Comparison of ENCODE assay signal across 21 cellular contexts in the genomic region with DNA sequence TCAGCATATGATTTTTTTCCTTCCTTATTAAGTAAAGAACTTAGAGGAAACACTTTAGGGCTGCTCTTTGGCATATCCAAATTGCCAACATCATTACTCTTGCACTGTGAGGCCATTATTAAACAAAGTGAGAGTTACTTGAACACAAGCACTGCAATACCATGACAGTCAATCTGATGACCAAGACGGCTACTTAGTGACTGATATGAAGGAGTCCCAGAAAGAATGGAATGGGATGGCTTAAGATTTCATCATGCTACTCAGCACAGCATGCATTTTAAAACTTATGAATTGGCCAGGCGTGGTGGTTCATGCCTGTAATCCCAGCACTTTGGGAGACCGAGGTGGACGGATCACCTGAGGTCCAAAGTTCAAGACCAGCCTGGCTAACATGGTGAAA. TPM values are rescaled to one million over a fixed set of nuclear protein-coding genes. Genes with fewer than 3 reads are reported as not detected.
DNase-seq lines count a peak whose midpoint lies in the region; ATAC-seq, FAIRE-seq and TF ChIP-seq lines count a peak whose summit lies in the region.
"Had no signal": no experiment of that assay in that cellular context is flagged by ENCODE, and none has a peak within 500 bp of the region (broad histone marks: within the 10 kb centered on the region; RNA-seq: fewer than 3 reads in every experiment).

No MANE protein-coding gene starts in this region.

- intact Hi-C loops in K562 (cut with micrococcal nuclease) = loop anchor here (5.0 kb wide), 1 partner anchor 67 kb away; no protein-coding TSS in a partner anchor

- H3K27me3 ChIP-seq in K562 (ENCODE audit: control insufficient read depth in 2 of 2, insufficient read depth in 2 of 2, low read length in 2 of 2) = no peaks in the 10 kb centered on the region

- no peak for FAIRE-seq in K562 (lab: Jason Lieb, UNC)

- H3K9me1 ChIP-seq in K562 (ENCODE audit: control insufficient read depth, insufficient read depth, low read length) = no peaks in the 10 kb centered on the region

- no peak for TF ChIP-seq CTCF in K562 (IDR thresholded peaks at IDR 0.05 in 2 of 3, conservative IDR thresholded peaks at IDR 0.05 in 1 of 3; ENCODE audit: insufficient read depth in 2 of 3, low read depth in 1 of 3, low read length in 3 of 3)

- H3K4me1 ChIP-seq in K562 (replicated peaks in 1 of 2; ENCODE audit: control insufficient read depth in 2 of 2, insufficient read depth in 2 of 2, low read length in 2 of 2) = peaks cover 0 to 7% of the 10 kb centered on the region in 2 experiments; a peak in 2 of 5 replicates
- H3K4me1 ChIP-seq: left lung had no signal

- H2AFZ ChIP-seq in K562 (ENCODE audit: low read depth, low read length) = no peak overlapping the region

- 60% methylated on average over 4 of the region's 4 CpGs for WGBS in K562 (ENCODE audit: insufficient coverage, low coverage, missing lambda C conversion rate)

- BruUV-seq in K562 (replicated peaks; lab: Mats Ljungman, UMichigan) = no TSS peak

- peaks cover 11% of the 10 kb centered on the region for H3K4me1 Mint-ChIP-seq in activated naive CD4-positive, alpha-beta T cell treated with anti-CD3 and anti-CD28 coated beads, Interleukin-2, amount 50 U/mL, for 24 hours
- H3K4me1 Mint-ChIP-seq in T-helper 17 cell = peaks cover 4% of the 10 kb centered on the region
- H3K4me1 Mint-ChIP-seq in stimulated activated effector memory CD8-positive, alpha-beta T cell treated with anti-CD3 and anti-CD28 coated beads, Interleukin-12 subunit alpha, Interleukin-12 subunit beta, amount 100 ng/mL, for 72 hours = peaks cover 48% of the 10 kb centered on the region

- ATAC-seq in T-helper 17 cell = no peak
- ATAC-seq in K562 = peak; percentile 44
- peak; percentile 59 for ATAC-seq in stimulated activated effector memory CD8-positive, alpha-beta T cell treated with anti-CD3 and anti-CD28 coated beads, Interleukin-12 subunit alpha, Interleukin-12 subunit beta, amount 100 ng/mL, for 72 hours
- ATAC-seq in GM21528 (IDR thresholded peaks at IDR 0.05; ENCODE audit: low FRiP score, unreplicated experiment) = no peak
- ATAC-seq: left lung, Panc1 had no signal

- H3K4me3 Mint-ChIP-seq in activated naive CD4-positive, alpha-beta T cell treated with anti-CD3 and anti-CD28 coated beads, Interleukin-2, amount 50 U/mL, for 24 hours = no peak overlapping the region
- no peak overlapping the region for H3K4me3 Mint-ChIP-seq in T-helper 17 cell
- H3K4me3 Mint-ChIP-seq in stimulated activated effector memory CD8-positive, alpha-beta T cell treated with anti-CD3 and anti-CD28 coated beads, Interleukin-12 subunit alpha, Interleukin-12 subunit beta, amount 100 ng/mL, for 72 hours = peak overlapping the region; percentile 21

- H4K20me1 ChIP-seq in K562 (replicated peaks; ENCODE audit: control insufficient read depth, insufficient read depth, low read length) = no peaks in the 10 kb centered on the region

- no peak for TF ChIP-seq POLR2A in K562 (conservative IDR thresholded peaks at IDR 0.05)

- H3K4me2 ChIP-seq in K562 (ENCODE audit: insufficient read depth, low read length) = no peak overlapping the region

- H3K27me3 Mint-ChIP-seq in activated naive CD4-positive, alpha-beta T cell treated with anti-CD3 and anti-CD28 coated beads, Interleukin-2, amount 50 U/mL, for 24 hours = no peaks in the 10 kb centered on the region
- H3K27me3 Mint-ChIP-seq in T-helper 17 cell = no peaks in the 10 kb centered on the region
- H3K27me3 Mint-ChIP-seq: progenitor cell of endocrine pancreas had no signal

- in situ Hi-C loops in K562 (cut with MboI) = no loop called here

- no peak overlapping the region for H3K27ac ChIP-seq in K562 (ENCODE audit: extremely low read depth, low read depth, low read length)
- H3K27ac ChIP-seq: left lung, thoracic aorta, VCaP had no signal

- peak overlapping the region; percentile 70 for H3K27ac Mint-ChIP-seq in activated naive CD4-positive, alpha-beta T cell treated with anti-CD3 and anti-CD28 coated beads, Interleukin-2, amount 50 U/mL, for 24 hours
- H3K27ac Mint-ChIP-seq in T-helper 17 cell = peak overlapping the region; percentile 86
- H3K27ac Mint-ChIP-seq in stimulated activated effector memory CD8-positive, alpha-beta T cell treated with anti-CD3 and anti-CD28 coated beads, Interleukin-12 subunit alpha, Interleukin-12 subunit beta, amount 100 ng/mL, for 72 hours = peak overlapping the region; percentile 92
- H3K27ac Mint-ChIP-seq: progenitor cell of endocrine pancreas had no signal

- no peaks in the 10 kb centered on the region for H3K9me3 Mint-ChIP-seq in activated naive CD4-positive, alpha-beta T cell treated with anti-CD3 and anti-CD28 coated beads, Interleukin-2, amount 50 U/mL, for 24 hours
- H3K9me3 Mint-ChIP-seq in stimulated activated effector memory CD8-positive, alpha-beta T cell treated with anti-CD3 and anti-CD28 coated beads, Interleukin-12 subunit alpha, Interleukin-12 subunit beta, amount 100 ng/mL, for 72 hours = no peaks in the 10 kb centered on the region

- no peak for TF ChIP-seq EP300 in K562 (IDR thresholded peaks at IDR 0.05; ENCODE audit: low read length)

- H3K9me3 ChIP-seq in T-helper 17 cell (ENCODE audit: control insufficient read depth, low read length, poor library complexity, severe bottlenecking) (no peaks in the 10 kb centered on the region), K562 (replicated peaks; ENCODE audit: control insufficient read depth, insufficient read depth, low read depth, low read length) (no peaks in the 10 kb centered on the region)
- H3K9me3 ChIP-seq: left lung, thoracic aorta had no signal

- no peak overlapping the region for H3K9ac ChIP-seq in K562 (ENCODE audit: insufficient read depth in 1 of 2, low read depth in 2 of 2, low read length in 2 of 2)

- no peak overlapping the region for H3K4me3 ChIP-seq in K562
- H3K4me3 ChIP-seq: left lung, thoracic aorta had no signal

- CTCF ChIA-PET in K562 (lab: Yijun Ruan, JAX; ENCODE audit: low intra/inter-chr PET ratio) = no interaction called here

- H3K79me2 ChIP-seq in K562 (ENCODE audit: control insufficient read depth, insufficient read depth, low read length) = no peaks in the 10 kb centered on the region

- TF ChIP-seq RAD21 in K562 (CRISPR knock-in tag; conservative IDR thresholded peaks at IDR 0.05 in 1 of 2, IDR thresholded peaks at IDR 0.05 in 1 of 2) = no peak

- POLR2A ChIA-PET in K562 (lab: Yijun Ruan, JAX) = interaction anchor here (0.6 to 4.2 kb wide), 3 partner anchors 10 to 145 kb away, joined by 3 to 25 read pairs (median 4); no protein-coding TSS in a partner anchor

- no peaks in the 10 kb centered on the region for H3K36me3 ChIP-seq in K562 (ENCODE audit: control insufficient read depth, insufficient read depth, low read length)
- H3K36me3 ChIP-seq: left lung, thoracic aorta had no signal

- H3K36me3 Mint-ChIP-seq in activated naive CD4-positive, alpha-beta T cell treated with anti-CD3 and anti-CD28 coated beads, Interleukin-2, amount 50 U/mL, for 24 hours = peaks cover 12% of the 10 kb centered on the region
- H3K36me3 Mint-ChIP-seq in T-helper 17 cell (ENCODE audit: low read depth) = peaks cover 3% of the 10 kb centered on the region
- peaks cover 100% of the 10 kb centered on the region for H3K36me3 Mint-ChIP-seq in stimulated activated effector memory CD8-positive, alpha-beta T cell treated with anti-CD3 and anti-CD28 coated beads, Interleukin-12 subunit alpha, Interleukin-12 subunit beta, amount 100 ng/mL, for 72 hours

- no peak for DNase-seq in activated naive CD4-positive, alpha-beta T cell (lab: John Stamatoyannopoulos, UW)
- DNase-seq in T-helper 17 cell (no peak), K562 (ENCODE audit: extremely low read depth in 1 of 4, low spot score in 3 of 4) (no peak), NCI-H69 (lab: John Stamatoyannopoulos, UW) (no peak), kidney glomerular epithelial cell (lab: John Stamatoyannopoulos, UW) (no peak)
- DNase-seq in stimulated activated effector memory CD8-positive, alpha-beta T cell treated with anti-CD3 and anti-CD28 coated beads, Interleukin-12 subunit alpha, Interleukin-12 subunit beta, amount 100 ng/mL, for 72 hours (ENCODE audit: low spot score in 2 of 2) = no peak
- DNase-seq: DMS53; GF-D8; HCEC 1CT; left lung; NCI-H2081 treated with DMSO at 0.1 percent for 48 hours; NCI-H446 treated with DMSO at 0.1 percent for 48 hours; NK-92 treated with Interleukin-12 subunit alpha and Interleukin-12 subunit beta, amount 100 ng/mL, for 24 hours; SIG-M5 had no signal

RNA-seq across cellular contexts. Expression of a gene that starts 55.2 kb away (rescaled TPM):
- total RNA-seq in T-helper 17 cell (10 to 100 TPM; 19.6 to 22.6 TPM), K562 (2014; rRNA removed) (5.5 and 10.9 TPM in 2 replicates), K562 (2014; rRNA removed; fragmentation: Illumina TruSeq; extraction: Trizol) (9.4 and 10.0 TPM in 2 replicates), K562 (2015; rRNA removed; fragmentation: Illumina TruSeq; extraction: Trizol) (7.6 and 8.3 TPM in 2 replicates), K562 (2021) (26.2 and 29.4 TPM in 2 replicates)
- total RNA-seq in K562 (2011; cell fraction: chromatin; rRNA removed; ENCODE audit: low replicate concordance) = 8.0 and 44.2 TPM in 2 replicates
- total RNA-seq in K562 (2011; cell fraction: nucleolus; rRNA removed) = 4.5 and 7.1 TPM in 2 replicates
- 24.4 and 41.8 TPM in 2 replicates for total RNA-seq in K562 (2011; cell fraction: nucleoplasm; rRNA removed)
- polyA plus RNA-seq in K562 (2011; rRNA removed) (35.7 and 42.0 TPM in 2 replicates), K562 (2014; fragmentation: Illumina TruSeq; extraction: Trizol) (29.5 and 34.0 TPM in 2 replicates), K562 (2014; fragmentation: Nextera tagmentation; extraction: Ambion mirVana) (1 to 10 TPM; 3.1 to 3.7 TPM), K562 (2014; rRNA removed) (20.6 and 21.4 TPM in 2 replicates)
- 2.1 and 5.4 TPM in 2 replicates for polyA plus RNA-seq in K562 (2011; cell fraction: cytosol; rRNA removed)
- 1.8 and 2.7 TPM in 2 replicates for polyA plus RNA-seq in K562 (2011; cell fraction: nucleus; rRNA removed)
- polyA plus RNA-seq in K562 (2012) = 30.5 and 33.9 TPM in 2 replicates
- 18.5 and 21.2 TPM in 2 replicates for polyA minus RNA-seq in K562 (2011; rRNA and poly(A)+ RNA removed)
- 7.5 and 8.0 TPM in 2 replicates for polyA minus RNA-seq in K562 (2011; cell fraction: cytosol; rRNA and poly(A)+ RNA removed)
- polyA minus RNA-seq in K562 (2011; cell fraction: nucleus; rRNA and poly(A)+ RNA removed) = 13.1 and 21.1 TPM in 2 replicates

RNA-seq across cellular contexts. Expression of a gene that starts 55.5 kb away (rescaled TPM):
- total RNA-seq in T-helper 17 cell (100 to 1,000 TPM; 121 to 138 TPM), K562 (2014; rRNA removed) (0.23 and 0.49 TPM in 2 replicates), K562 (2014; rRNA removed; fragmentation: Illumina TruSeq; extraction: Trizol) (0.44 and 0.54 TPM in 2 replicates), K562 (2015; rRNA removed; fragmentation: Illumina TruSeq; extraction: Trizol) (0.26 and 0.33 TPM in 2 replicates), K562 (2021) (0.31 and 0.51 TPM in 2 replicates)
- total RNA-seq in K562 (2011; cell fraction: chromatin; rRNA removed; ENCODE audit: low replicate concordance) = 0.49 and 1.2 TPM in 2 replicates
- total RNA-seq in K562 (2011; cell fraction: nucleolus; rRNA removed) = 0.33 and 0.39 TPM in 2 replicates
- 0.88 and 0.92 TPM in 2 replicates for total RNA-seq in K562 (2011; cell fraction: nucleoplasm; rRNA removed)
- polyA plus RNA-seq in K562 (2011; rRNA removed) (0.12 and 0.38 TPM in 2 replicates), K562 (2014; fragmentation: Illumina TruSeq; extraction: Trizol) (0.30 and 0.60 TPM in 2 replicates), K562 (2014; fragmentation: Nextera tagmentation; extraction: Ambion mirVana) (under 1 TPM; 0.14 to 0.17 TPM), K562 (2014; rRNA removed) (0.27 and 0.72 TPM in 2 replicates)
- 0.12 and 0.19 TPM in 2 replicates for polyA plus RNA-seq in K562 (2011; cell fraction: cytosol; rRNA removed)
- polyA plus RNA-seq in K562 (2011; cell fraction: nucleus; rRNA removed) = 0.37 and 0.51 TPM in 2 replicates
- 0.35 and 1.2 TPM in 2 replicates for polyA plus RNA-seq in K562 (2012)
- polyA minus RNA-seq in K562 (2011; rRNA and poly(A)+ RNA removed) = 0.21 and 0.24 TPM in 2 replicates
- not detected in 2 replicates for polyA minus RNA-seq in K562 (2011; cell fraction: cytosol; rRNA and poly(A)+ RNA removed)
- polyA minus RNA-seq in K562 (2011; cell fraction: nucleus; rRNA and poly(A)+ RNA removed) = 0.22 and 0.27 TPM in 2 replicates
- total RNA-seq: MCF 10A had no signal

Comparison
In these comparisons a context has a peak if more than half of its experiments do, and no peak if none do; other contexts are left out.
1. ATAC-seq: peak in K562 (single experiment) and stimulated activated effector memory CD8-positive, alpha-beta T cell treated with anti-CD3 and anti-CD28 coated beads, Interleukin-12 subunit alpha, Interleukin-12 subunit beta, amount 100 ng/mL, for 72 hours (single experiment); none in T-helper 17 cell (single experiment) and GM21528 (single experiment).
2. RNA of a gene that starts 55.5 kb away (total RNA-seq): 121 to 138 TPM in T-helper 17 cell; 0.23 to 1.2 TPM in K562; every median in the first group is over 10 times any median in the second.
3. Peak in every context shown above with its lines, with median percentiles within 50 percentile points of each other: H3K27ac Mint-ChIP-seq.